In genomic region chr1:219659682-219660081, GRCh38 we compare ENCODE assay signal across 12 cellular contexts.
A peak's percentile ranks its signal among the peaks of the same experiment; 100 is the strongest.
DNase-seq lines count a peak whose midpoint lies in the region; ATAC-seq and TF ChIP-seq lines count a peak whose summit lies in the region.
"Had no signal": no experiment of that assay in that cellular context is flagged by ENCODE, and none has a peak within 500 bp of the region (broad histone marks: within the 10 kb centered on the region; RNA-seq: fewer than 3 reads in every experiment).

No MANE protein-coding gene starts in this region.

- ATAC-seq in GM18520 (IDR thresholded peaks at IDR 0.05; ENCODE audit: unreplicated experiment) (no peak), GM19023 (IDR thresholded peaks at IDR 0.05; ENCODE audit: unreplicated experiment) (no peak), HG03442 (IDR thresholded peaks at IDR 0.05; ENCODE audit: unreplicated experiment) (no peak)
- ATAC-seq: Panc1 had no signal

- H3K4me3 ChIP-seq in brain microvascular endothelial cell (ENCODE audit: low read depth, low read length): no peak overlapping the region
- H3K4me3 ChIP-seq: K562, pancreas had no signal

- H3K27me3 ChIP-seq in brain microvascular endothelial cell (replicated peaks): no peaks in the 10 kb centered on the region

- H3K36me3 ChIP-seq in brain microvascular endothelial cell (replicated peaks): no peaks in the 10 kb centered on the region
- H3K36me3 ChIP-seq: pancreas had no signal

- in situ Hi-C loops in brain microvascular endothelial cell (cut with HindIII; ENCODE audit: low pct_ligation_motif_present, low sequenced_read_pairs): no loop called here

- TF ChIP-seq CTCF in brain microvascular endothelial cell (IDR thresholded peaks at IDR 0.05; ENCODE audit: low read depth, low read length, missing control alignments): no peak

- peak overlapping the region; percentile 75 for H3K27ac ChIP-seq in brain microvascular endothelial cell
- H3K27ac ChIP-seq: pancreas had no signal

- DNase-seq in NCI-H2081 (lab: John Stamatoyannopoulos, UW) (peak; percentile 13 to 16), NCI-H2081 treated with DMSO at 0.1 percent for 48 hours (lab: John Stamatoyannopoulos, UW) (no peak), NCI-H2107 treated with DMSO at 0.1 percent for 48 hours (lab: John Stamatoyannopoulos, UW; ENCODE audit: unreplicated experiment) (peak; percentile 62), brain microvascular endothelial cell (peak; percentile 95), pons (ENCODE audit: low spot score) (peak; percentile 29)
- DNase-seq: kidney, pancreas had no signal
